Comparison of ENCODE assay signal across 18 cellular contexts in the genomic region with DNA sequence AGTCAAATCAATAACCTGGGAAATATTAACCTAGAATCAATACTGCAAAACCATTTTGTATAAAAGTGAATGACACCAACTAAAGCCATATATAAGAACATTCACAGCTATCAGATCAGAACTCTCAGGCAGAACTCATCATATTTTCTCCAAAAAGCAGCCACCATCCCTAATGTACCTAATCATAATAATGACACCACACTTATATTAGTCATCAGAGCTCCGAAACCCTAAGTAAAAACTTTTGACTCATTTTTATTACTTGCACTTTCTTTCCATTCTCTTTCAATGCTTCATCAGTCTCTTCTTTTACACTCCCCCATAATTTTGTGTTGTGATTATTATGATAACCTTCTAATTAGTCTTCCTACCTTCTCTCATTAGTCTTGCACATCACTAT. TPM values are rescaled to one million over a fixed set of nuclear protein-coding genes. Genes with fewer than 3 reads are reported as not detected.
DNase-seq lines count a peak whose midpoint lies in the region; TF ChIP-seq lines count a peak whose summit lies in the region.
"Had no signal": no experiment of that assay in that cellular context is flagged by ENCODE, and none has a peak within 500 bp of the region (broad histone marks: within the 10 kb centered on the region; RNA-seq: fewer than 3 reads in every experiment).

No MANE protein-coding gene starts in this region.

- H3K36me3 Mint-ChIP-seq in MCF 10A (ENCODE audit: insufficient read depth, unreplicated experiment) (no peaks in the 10 kb centered on the region), H9 (ENCODE audit: insufficient read depth in 1 of 3, low read depth in 3 of 3) (peaks cover 5 to 19% (median 16%) of the 10 kb centered on the region in 3 experiments; a peak in 6 of 7 replicates)

- H4K8ac ChIP-seq in H9 (replicated peaks; ENCODE audit: insufficient read length, low read depth, low read length): no peak overlapping the region

- WGBS in mammary epithelial cell (ENCODE audit: low coverage, missing lambda C conversion rate): 56% methylated on average over 1 of the region's 1 CpG
- WGBS in H9 (ENCODE audit: extremely low coverage, insufficient read length, low lambda C conversion rate): no CpG with 5 or more reads among the region's 1 CpG
- 92 to 94% methylated on average over 1 of the region's 1 CpG for WGBS in thyroid gland, 2 donors

- no peak overlapping the region for H2BK12ac ChIP-seq in H9 (ENCODE audit: insufficient read length, low read depth, low read length)

- no peak overlapping the region for H3K9ac ChIP-seq in mammary epithelial cell (ENCODE audit: insufficient read depth, low read length)
- H3K9ac ChIP-seq in OCI-LY3 (ENCODE audit: low read length): no peak overlapping the region
- H3K9ac ChIP-seq in H9 (ENCODE audit: extremely low read depth, insufficient read length, low read length): no peak overlapping the region

- H3K56ac ChIP-seq in H9 (ENCODE audit: insufficient read length, low read depth, low read length): no peak overlapping the region

- no peak overlapping the region for H2BK15ac ChIP-seq in H9 (ENCODE audit: low read depth, low read length)

- H3K18ac ChIP-seq in H9 (ENCODE audit: insufficient read length, low read depth, low read length): no peak overlapping the region

- H3K79me1 ChIP-seq in H9 (ENCODE audit: insufficient read depth, low read depth, low read length, poor library complexity, severe bottlenecking): no peaks in the 10 kb centered on the region

- H3K27me3 ChIP-seq in mammary epithelial cell (ENCODE audit: insufficient read depth, low read length) (no peaks in the 10 kb centered on the region), OCI-LY3 (ENCODE audit: low read depth, low read length) (no peaks in the 10 kb centered on the region), H9 (ENCODE audit: insufficient read depth, low read length) (no peaks in the 10 kb centered on the region), thyroid gland (no peaks in the 10 kb centered on the region)
- H3K27me3 ChIP-seq: SJCRH30 had no signal

- DNase-seq in mammary epithelial cell (peak; percentile 8), MCF 10A (ENCODE audit: unreplicated experiment) (no peak), fibroblast of mammary gland (ENCODE audit: low read depth) (peak; percentile 14), H9 (no peak), thyroid gland (no peak), DMS 273 treated with DMSO at 0.1 percent for 48 hours (lab: John Stamatoyannopoulos, UW) (no peak)
- DNase-seq: C1 segment of cervical spinal cord, DND-41, MV-4-11, NCI-H1417, NCI-H187 treated with DMSO at 0.1 percent for 48 hours, NCI-H526 treated with DMSO at 0.1 percent for 48 hours, RPMI8226, SJCRH30 had no signal

- H4K20me1 ChIP-seq in mammary epithelial cell (ENCODE audit: insufficient read depth, low read length): no peaks in the 10 kb centered on the region
- no peaks in the 10 kb centered on the region for H4K20me1 ChIP-seq in OCI-LY3 (ENCODE audit: insufficient read depth, low read length)
- no peaks in the 10 kb centered on the region for H4K20me1 ChIP-seq in H9 (ENCODE audit: control insufficient read depth, insufficient read depth, insufficient read length)

- H3K79me2 ChIP-seq in mammary epithelial cell (ENCODE audit: insufficient read depth, low read length) (no peaks in the 10 kb centered on the region), OCI-LY3 (ENCODE audit: low read length) (no peaks in the 10 kb centered on the region), H9 (ENCODE audit: insufficient read depth, low read length) (no peaks in the 10 kb centered on the region)

- TF ChIP-seq POLR2A in thyroid gland (IDR thresholded peaks at IDR 0.05): no peak

- H3K4me3 ChIP-seq in mammary epithelial cell (replicated peaks in 1 of 3; ENCODE audit: insufficient read depth in 1 of 3, low read depth in 2 of 3, low read length in 3 of 3): no peak overlapping the region
- H3K4me3 ChIP-seq in OCI-LY3 (ENCODE audit: low read length): no peak overlapping the region
- H3K4me3 ChIP-seq in fibroblast of mammary gland (ENCODE audit: control insufficient read depth, low read depth, low read length): no peak overlapping the region
- H3K4me3 ChIP-seq in thyroid gland (replicated peaks in 1 of 3): no peak overlapping the region
- H3K4me3 ChIP-seq: SJCRH30 had no signal

- no peak overlapping the region for H4K5ac ChIP-seq in H9 (ENCODE audit: insufficient read length, low read depth, low read length)

- H3K9me3 Mint-ChIP-seq in MCF 10A (ENCODE audit: unreplicated experiment): peaks cover 8% of the 10 kb centered on the region
- peaks cover 15 to 27% of the 10 kb centered on the region in 2 experiments for H3K9me3 Mint-ChIP-seq in H9

- H3K36me3 ChIP-seq in mammary epithelial cell (ENCODE audit: insufficient read depth, low read length) (no peaks in the 10 kb centered on the region), OCI-LY3 (replicated peaks; ENCODE audit: low read depth, low read length) (peaks cover 3% of the 10 kb centered on the region), thyroid gland (no peaks in the 10 kb centered on the region)
- H3K36me3 ChIP-seq: SJCRH30 had no signal

- H3K27ac ChIP-seq in mammary epithelial cell (ENCODE audit: insufficient read depth, low read depth, low read length) (no peak overlapping the region), OCI-LY3 (ENCODE audit: low read length) (no peak overlapping the region), H9 (ENCODE audit: insufficient read length, low read depth, low read length) (no peak overlapping the region), thyroid gland (no peak overlapping the region)
- H3K27ac ChIP-seq: SJCRH30 had no signal

- no peak overlapping the region for H2AK5ac ChIP-seq in H9 (ENCODE audit: insufficient read length, low read length)

- no TSS peak for BruUV-seq in mammary epithelial cell (replicated peaks; lab: Mats Ljungman, UMichigan)
- BruUV-seq in MCF 10A (replicated peaks; lab: Mats Ljungman, UMichigan): no TSS peak

- CTCF ChIA-PET in mammary epithelial cell (lab: Charles Lee; ENCODE audit: low non-redundant PET): no interaction called here
- CTCF ChIA-PET in MCF 10A (lab: Yijun Ruan, JAX): no interaction called here

- H3T11ph ChIP-seq in H9 (ENCODE audit: low read length): no peak overlapping the region

- POLR2A ChIA-PET in MCF 10A (lab: Yijun Ruan, JAX): no interaction called here

- H2BK5ac ChIP-seq in H9 (ENCODE audit: insufficient read length, low read length): no peak overlapping the region

- H3K27ac Mint-ChIP-seq in MCF 10A (ENCODE audit: low read depth, unreplicated experiment): no peak overlapping the region
- H3K27ac Mint-ChIP-seq in H9: no peak overlapping the region
- H3K27ac Mint-ChIP-seq: IgD-negative memory B cell had no signal

- in situ Hi-C loops in mammary epithelial cell (cut with MboI; ENCODE audit: low sequenced_read_pairs in 2 of 2): no loop called here

- dilution Hi-C loops in mammary epithelial cell (cut with HindIII; ENCODE audit: low sequenced_read_pairs): no loop called here

- H3K4me1 Mint-ChIP-seq in MCF 10A (ENCODE audit: insufficient read depth, unreplicated experiment): peaks cover 6% of the 10 kb centered on the region
- peaks cover 2 to 7% of the 10 kb centered on the region in 2 experiments; a peak in 2 of 4 replicates for H3K4me1 Mint-ChIP-seq in H9
- H3K4me1 Mint-ChIP-seq: IgD-negative memory B cell had no signal

- no peak overlapping the region for H3K4ac ChIP-seq in H9 (ENCODE audit: low read depth, low read length)

- no peak overlapping the region for H3K14ac ChIP-seq in H9 (ENCODE audit: insufficient read depth, low read length)

- no peak overlapping the region for H4K91ac ChIP-seq in H9 (ENCODE audit: insufficient read length, low read depth, low read length)

- H3K9me3 ChIP-seq in mammary epithelial cell (replicated peaks; ENCODE audit: insufficient read depth, low read length): no peaks in the 10 kb centered on the region
- no peaks in the 10 kb centered on the region for H3K9me3 ChIP-seq in OCI-LY3 (ENCODE audit: insufficient read depth, low read length)
- no peaks in the 10 kb centered on the region for H3K9me3 ChIP-seq in H9 (ENCODE audit: control insufficient read depth, low read depth, low read length)
- no peaks in the 10 kb centered on the region for H3K9me3 ChIP-seq in thyroid gland
- H3K9me3 ChIP-seq: SJCRH30 had no signal

- TF ChIP-seq CTCF in mammary epithelial cell (conservative IDR thresholded peaks at IDR 0.05 in 1 of 2, IDR thresholded peaks at IDR 0.05 in 1 of 2; ENCODE audit: extremely low read depth in 1 of 2, insufficient read depth in 1 of 2, low read depth in 1 of 2, low read length in 2 of 2) (no peak), MCF 10A (IDR thresholded peaks at IDR 0.05; ENCODE audit: unreplicated experiment) (no peak), OCI-LY3 (IDR thresholded peaks at IDR 0.05; ENCODE audit: low read depth, low read length) (no peak), fibroblast of mammary gland (conservative IDR thresholded peaks at IDR 0.05; ENCODE audit: control insufficient read depth, insufficient read depth, low read depth, low read length) (no peak), H9 (conservative IDR thresholded peaks at IDR 0.05) (no peak), thyroid gland (IDR thresholded peaks at IDR 0.05) (no peak)

- intact Hi-C loops in mammary epithelial cell (cut with micrococcal nuclease) (no loop called here), MCF 10A (cut with micrococcal nuclease) (no loop called here), thyroid gland (cut with DNase I) (no loop called here)

- no peaks in the 10 kb centered on the region for H3K4me1 ChIP-seq in mammary epithelial cell (ENCODE audit: insufficient read depth, low read length)
- H3K4me1 ChIP-seq in OCI-LY3 (ENCODE audit: low read length): peaks cover 21% of the 10 kb centered on the region
- no peaks in the 10 kb centered on the region for H3K4me1 ChIP-seq in H9 (ENCODE audit: insufficient read depth, low read length)
- H3K4me1 ChIP-seq in thyroid gland: no peaks in the 10 kb centered on the region
- H3K4me1 ChIP-seq: SJCRH30 had no signal

- H3K23ac ChIP-seq in H9 (ENCODE audit: insufficient read length, low read depth, low read length): no peak overlapping the region

- H3K27me3 Mint-ChIP-seq in MCF 10A (ENCODE audit: insufficient read depth, unreplicated experiment) (no peaks in the 10 kb centered on the region), H9 (ENCODE audit: low read depth) (peaks cover 6% of the 10 kb centered on the region; the same call in 1 of the 2 replicates)
- H3K27me3 Mint-ChIP-seq: IgD-negative memory B cell had no signal

- H3K4me2 ChIP-seq in mammary epithelial cell (ENCODE audit: insufficient read depth, low read depth, low read length) (no peak overlapping the region), OCI-LY3 (ENCODE audit: low read length) (0 out of 2 replicates have a peak overlapping the region, but pooled peaks have one; percentile 11), H9 (ENCODE audit: insufficient read depth, insufficient read length, low read length) (no peak overlapping the region)

- no peaks in the 10 kb centered on the region for H3K23me2 ChIP-seq in H9 (ENCODE audit: insufficient read length, low read depth, low read length, poor library complexity, severe bottlenecking)

- H2BK20ac ChIP-seq in H9 (ENCODE audit: low read depth, low read length, poor library complexity, severe bottlenecking): no peak overlapping the region

- no peak overlapping the region for H2AFZ ChIP-seq in mammary epithelial cell (ENCODE audit: low read depth, low read length)
- H2AFZ ChIP-seq in OCI-LY3 (ENCODE audit: low read depth, low read length): no peak overlapping the region
- H2AFZ ChIP-seq in H9 (ENCODE audit: low read length): no peak overlapping the region

- H3K4me3 Mint-ChIP-seq in MCF 10A (ENCODE audit: unreplicated experiment) (no peak overlapping the region), H9 (no peak overlapping the region)
- H3K4me3 Mint-ChIP-seq: IgD-negative memory B cell had no signal

- no peak overlapping the region for H2BK120ac ChIP-seq in H9 (ENCODE audit: low read depth, low read length, poor library complexity, severe bottlenecking)

RNA-seq across cellular contexts. Expression of gene INSL6, which starts 45.3 kb away (rescaled TPM):
- total RNA-seq in mammary epithelial cell (not detected), MCF 10A (2022) (not detected in 2 replicates), H9 (2021) (not detected in 2 replicates), thyroid gland (not detected)
- not detected for polyA plus RNA-seq in mammary epithelial cell
- not detected for polyA minus RNA-seq in mammary epithelial cell
- total RNA-seq: A673, HT-29, SJCRH30 had no signal

Comparison
In these comparisons a context has a peak if more than half of its experiments do, and no peak if none do; other contexts are left out.
1. DNase-seq: peak in mammary epithelial cell (single experiment) and fibroblast of mammary gland (single experiment); none in MCF 10A (single experiment), H9 (single experiment), thyroid gland (0 of 2) and DMS 273 treated with DMSO at 0.1 percent for 48 hours (single experiment).